ENCODE assay signal across 8 cellular contexts in the genomic region with DNA sequence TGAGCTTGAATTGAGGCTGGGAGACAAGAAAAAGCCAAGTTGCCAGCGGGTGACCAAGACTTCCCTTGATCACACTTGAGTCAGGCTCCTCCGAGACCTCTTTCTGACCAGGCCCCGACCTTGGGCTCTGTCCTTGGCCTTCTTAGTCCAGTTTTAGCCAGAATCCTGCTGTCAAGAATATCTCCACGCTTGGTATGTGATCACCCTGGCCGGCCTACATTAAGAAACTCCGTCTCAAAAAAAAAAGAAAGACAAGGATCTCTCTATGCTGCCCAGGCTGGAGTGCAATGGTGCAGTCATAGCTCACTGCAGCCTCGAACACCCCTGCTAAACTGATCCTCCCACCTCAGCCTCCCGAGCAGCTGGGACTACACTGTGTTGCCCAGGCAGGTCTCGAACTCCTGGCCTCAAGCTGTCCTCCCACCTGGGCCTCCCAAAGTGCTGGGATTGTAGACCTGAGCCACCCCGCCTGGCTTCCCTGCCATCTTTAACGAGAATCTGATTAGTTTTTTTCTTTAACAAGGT. TPM values are rescaled to one million over a fixed set of nuclear protein-coding genes. Genes with fewer than 3 reads are reported as not detected.
DNase-seq lines count a peak whose midpoint lies in the region; ATAC-seq and TF ChIP-seq lines count a peak whose summit lies in the region.

No MANE protein-coding gene starts in this region.

- 86 to 92% (median 91%) methylated on average over 11 of the region's 11 CpGs for WGBS in spleen, 5 donors

- TF ChIP-seq POLR2A in spleen (IDR thresholded peaks at IDR 0.05), result no peak

- intact Hi-C loops in spleen (cut with DNase I; ENCODE audit: low total_unique reads), result no loop called here

- no peaks in the 10 kb centered on the region for H3K27me3 ChIP-seq in HAP-1 (ENCODE audit: low read depth)
- no peaks in the 10 kb centered on the region for H3K27me3 ChIP-seq in right atrium auricular region
- H3K27me3 ChIP-seq in spleen (replicated peaks in 1 of 7), result no peaks in the 10 kb centered on the region

- peak overlapping the region; percentile 44 for H3K4me3 ChIP-seq in HAP-1
- H3K4me3 ChIP-seq in WI38 (ENCODE audit: low read depth, low read length), result peak overlapping the region; percentile 59
- H3K4me3 ChIP-seq in right atrium auricular region, result peak overlapping the region in 1 of 2 donors; percentile 71
- peak overlapping the region in 7 of 8 donors; percentile 49 to 99 (median 83) for H3K4me3 ChIP-seq in spleen

- H3K27ac ChIP-seq in right atrium auricular region (peak overlapping the region; percentile 98 to 99), spleen (peak overlapping the region; percentile 96 to 99 (median 98))

- no peak for ATAC-seq in HG02610 (IDR thresholded peaks at IDR 0.05; ENCODE audit: unreplicated experiment)

- DNase-seq in HAP-1 (ENCODE audit: low spot score in 2 of 2) (no peak), right atrium auricular region (ENCODE audit: low spot score) (no peak), spleen (peak; percentile 68), NCI-H345 (lab: John Stamatoyannopoulos, UW) (no peak), retina (no peak), DMS 273 treated with DMSO at 0.1 percent for 48 hours (lab: John Stamatoyannopoulos, UW) (no peak)

- H3K36me3 ChIP-seq in HAP-1 (replicated peaks), result no peaks in the 10 kb centered on the region
- no peaks in the 10 kb centered on the region for H3K36me3 ChIP-seq in right atrium auricular region
- no peaks in the 10 kb centered on the region for H3K36me3 ChIP-seq in spleen

- no peak for TF ChIP-seq CTCF in WI38 (IDR thresholded peaks at IDR 0.05; ENCODE audit: low read depth, low read length)
- no peak for TF ChIP-seq CTCF in right atrium auricular region (IDR thresholded peaks at IDR 0.05)
- no peak for TF ChIP-seq CTCF in spleen (IDR thresholded peaks at IDR 0.05 in 8 of 11, conservative IDR thresholded peaks at IDR 0.05 in 3 of 11)

- in situ Hi-C loops in HAP-1 (cut with MboI; ENCODE audit: low sequenced_read_pairs), result no loop called here

- peaks cover 19% of the 10 kb centered on the region for H3K4me1 ChIP-seq in HAP-1
- H3K4me1 ChIP-seq in right atrium auricular region, result peaks cover 0 to 32% of the 10 kb centered on the region in 2 donors
- peaks cover 24 to 56% (median 41%) of the 10 kb centered on the region in 6 donors for H3K4me1 ChIP-seq in spleen

- H3K9me3 ChIP-seq in HAP-1, result no peaks in the 10 kb centered on the region
- H3K9me3 ChIP-seq in right atrium auricular region, result no peaks in the 10 kb centered on the region
- no peaks in the 10 kb centered on the region for H3K9me3 ChIP-seq in spleen

RNA-seq across cellular contexts. Expression of a gene that starts 1.0 kb away (rescaled TPM):
- 10 to 100 TPM; 58.3 to 76.0 TPM for total RNA-seq in right atrium auricular region
- total RNA-seq in spleen, result 100 to 1,000 TPM in 1 of 7 donors, 10 to 100 TPM in 6; 63.8 to 123 (median 75.6) TPM
- 10 to 100 TPM; 22.9 to 46.0 (median 23.9) TPM for polyA plus RNA-seq in spleen
